8 cellular contexts compared by ENCODE assay signal in genomic region chr10:25934673-25935139, GRCh38.
A peak's percentile ranks its signal among the peaks of the same experiment; 100 is the strongest.
DNase-seq lines count a peak whose midpoint lies in the region; ATAC-seq lines count a peak whose summit lies in the region.

No MANE protein-coding gene starts in this region.

- peak; percentile 74 for ATAC-seq in GM18511 (IDR thresholded peaks at IDR 0.05; ENCODE audit: unreplicated experiment)
- no peak for ATAC-seq in HG02623 (IDR thresholded peaks at IDR 0.05; ENCODE audit: unreplicated experiment)

- DNase-seq in Ammon's horn (ENCODE audit: low spot score) (peak; percentile 2), NCI-H526 (lab: John Stamatoyannopoulos, UW) (peak; percentile 9 to 65), germinal center (ENCODE audit: low spot score) (peak; percentile 19), putamen (ENCODE audit: low spot score) (peak; percentile 10), activated gamma-delta T cell treated with Interleukin-2 at 50 U/mL for 16 hours (no peak), hepatic stellate cell (ENCODE audit: low spot score) (no peak)

Comparison
In these comparisons a context has a peak if more than half of its experiments do, and no peak if none do; other contexts are left out.
1. DNase-seq: peak in Ammon's horn (single experiment), NCI-H526 (2 of 2), germinal center (single experiment) and putamen (single experiment); none in activated gamma-delta T cell treated with Interleukin-2 at 50 U/mL for 16 hours (single experiment) and hepatic stellate cell (single experiment).